Comparison of ENCODE assay signal across 14 cellular contexts in the genomic region with DNA sequence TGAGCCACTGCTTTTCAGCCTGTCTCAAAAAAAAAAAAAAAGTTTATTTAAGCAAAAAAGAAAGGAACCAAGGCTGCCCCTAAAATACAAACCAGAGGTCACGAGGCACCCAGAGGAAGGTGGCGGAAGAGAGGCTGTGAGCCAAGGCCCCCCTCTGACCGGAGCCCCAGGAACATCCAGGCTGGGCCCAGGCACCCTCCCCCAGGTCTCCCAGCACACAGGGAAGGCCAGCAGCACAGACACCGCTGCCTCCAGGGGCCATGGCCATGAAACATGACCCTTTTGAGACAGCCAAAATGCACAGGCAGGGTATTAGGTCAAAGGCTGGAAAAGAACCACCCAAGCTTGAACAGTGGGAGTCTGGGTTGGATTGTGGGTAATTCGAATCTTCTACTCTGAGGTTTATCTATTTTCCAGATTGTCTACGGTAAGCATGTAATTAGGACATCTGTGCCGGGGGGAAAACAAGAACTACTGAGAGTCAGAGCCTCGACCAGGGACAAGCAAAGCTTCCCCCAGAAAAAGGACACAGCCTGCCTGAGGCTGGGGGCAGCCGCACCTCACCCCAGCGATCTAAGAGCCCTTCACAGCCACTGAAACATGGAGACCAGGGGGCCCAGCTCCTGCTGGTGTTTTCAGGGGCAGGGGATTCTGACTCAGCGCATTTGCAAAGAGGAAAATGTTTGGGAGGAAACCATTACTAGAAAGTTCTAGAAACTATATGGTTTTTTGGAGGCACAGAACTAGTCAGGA. TPM values are rescaled to one million over a fixed set of nuclear protein-coding genes. Genes with fewer than 3 reads are reported as not detected.
DNase-seq lines count a peak whose midpoint lies in the region; ATAC-seq and TF ChIP-seq lines count a peak whose summit lies in the region.
"Had no signal": no experiment of that assay in that cellular context is flagged by ENCODE, and none has a peak within 500 bp of the region (broad histone marks: within the 10 kb centered on the region; RNA-seq: fewer than 3 reads in every experiment).

No MANE protein-coding gene starts in this region.

- H3K36me3 ChIP-seq in right atrium auricular region (no peaks in the 10 kb centered on the region), endodermal cell (ENCODE audit: control insufficient read depth, insufficient read depth, low read length) (no peaks in the 10 kb centered on the region)
- H3K36me3 ChIP-seq: neutrophil, Peyer's patch, vagina had no signal

- WGBS in endodermal cell (ENCODE audit: insufficient coverage in 1 of 2, insufficient read length in 1 of 2), 2 experiments, result 85 to 86% methylated on average over 6 to 11 of the region's 11 CpGs

- no peaks in the 10 kb centered on the region for H3K27me3 Mint-ChIP-seq in endodermal cell (ENCODE audit: insufficient read depth)
- H3K27me3 Mint-ChIP-seq in naive thymus-derived CD8-positive, alpha-beta T cell, result no peaks in the 10 kb centered on the region

- POLR2A ChIA-PET in naive thymus-derived CD8-positive, alpha-beta T cell (lab: Charles Lee), result interaction anchor here (1.2 to 1.4 kb wide), 3 partner anchors 8 to 10 kb away, joined by 3 read pairs; a partner anchor contains a TSS

- DNase-seq in left ventricle myocardium superior (no peak), right atrium auricular region (ENCODE audit: low spot score) (no peak), endodermal cell (no peak), DMS79 treated with DMSO at 0.1 percent for 48 hours (lab: John Stamatoyannopoulos, UW) (no peak)
- DNase-seq in naive thymus-derived CD8-positive, alpha-beta T cell, result no peak
- no peak for DNase-seq in activated CD8-positive, alpha-beta memory T cell treated with anti-CD3 and anti-CD28 coated beads for 24 hours
- DNase-seq: activated naive CD4-positive, alpha-beta T cell treated with anti-CD3 and anti-CD28 coated beads, Interleukin-2, amount 50 U/mL, for 16 hours; NCI-H345; Peyer's patch had no signal

- peak overlapping the region in 1 of 2 donors; percentile 17 for H3K27ac ChIP-seq in right atrium auricular region
- peak overlapping the region; percentile 38 for H3K27ac ChIP-seq in endodermal cell (ENCODE audit: low read depth, low read length)
- H3K27ac ChIP-seq: neutrophil, vagina had no signal

- H3K27ac Mint-ChIP-seq in endodermal cell, result no peak overlapping the region
- peak overlapping the region in 8 of 10 donors; percentile 17 to 67 (median 41) for H3K27ac Mint-ChIP-seq in naive thymus-derived CD8-positive, alpha-beta T cell

- intact Hi-C loops in left ventricle myocardium superior (cut with micrococcal nuclease), result no loop called here

- no peaks in the 10 kb centered on the region for H3K27me3 ChIP-seq in right atrium auricular region
- no peaks in the 10 kb centered on the region for H3K27me3 ChIP-seq in endodermal cell (ENCODE audit: control insufficient read depth, insufficient read depth, low read length, poor library complexity, severe bottlenecking)
- H3K27me3 ChIP-seq: Peyer's patch, vagina had no signal

- H3K4me3 Mint-ChIP-seq in endodermal cell, result no peak overlapping the region
- H3K4me3 Mint-ChIP-seq in naive thymus-derived CD8-positive, alpha-beta T cell, result peak overlapping the region in 3 of 10 donors; percentile 7 to 45 (median 22)

- ATAC-seq in left ventricle myocardium superior, result peak; percentile 30
- ATAC-seq in naive thymus-derived CD8-positive, alpha-beta T cell, result no peak
- no peak for ATAC-seq in HG03280 (IDR thresholded peaks at IDR 0.05; ENCODE audit: unreplicated experiment)
- no peak for ATAC-seq in GM21576 (IDR thresholded peaks at IDR 0.05; ENCODE audit: unreplicated experiment)
- ATAC-seq: GM12878 had no signal

- peaks cover 10% of the 10 kb centered on the region for H3K4me1 Mint-ChIP-seq in endodermal cell
- peaks cover 8 to 34% (median 12%) of the 10 kb centered on the region in 4 donors for H3K4me1 Mint-ChIP-seq in naive thymus-derived CD8-positive, alpha-beta T cell

- H3K4me3 ChIP-seq in right atrium auricular region, result no peak overlapping the region
- H3K4me3 ChIP-seq in endodermal cell (ENCODE audit: low read length), result no peak overlapping the region
- H3K4me3 ChIP-seq: GM12878, Peyer's patch, vagina had no signal

- H3K9me3 ChIP-seq in right atrium auricular region (no peaks in the 10 kb centered on the region), endodermal cell (ENCODE audit: control insufficient read depth, low read length) (no peaks in the 10 kb centered on the region)
- H3K9me3 ChIP-seq: neutrophil, Peyer's patch, vagina had no signal

- no peak overlapping the region for H3K9ac ChIP-seq in endodermal cell (ENCODE audit: extremely low read depth, low read length, poor library complexity, severe bottlenecking)

- TF ChIP-seq CTCF in right atrium auricular region (IDR thresholded peaks at IDR 0.05) (no peak), endodermal cell (conservative IDR thresholded peaks at IDR 0.05) (no peak)

- H3K4me1 ChIP-seq in right atrium auricular region (peaks cover 0 to 13% of the 10 kb centered on the region in 2 donors), endodermal cell (ENCODE audit: control insufficient read depth, insufficient read depth, low read length) (no peaks in the 10 kb centered on the region)

- H3K9me3 Mint-ChIP-seq in endodermal cell, result no peaks in the 10 kb centered on the region
- no peaks in the 10 kb centered on the region for H3K9me3 Mint-ChIP-seq in naive thymus-derived CD8-positive, alpha-beta T cell

- no peaks in the 10 kb centered on the region for H3K36me3 Mint-ChIP-seq in endodermal cell (ENCODE audit: low read depth)
- no peaks in the 10 kb centered on the region for H3K36me3 Mint-ChIP-seq in naive thymus-derived CD8-positive, alpha-beta T cell

RNA-seq across cellular contexts. Expression of a gene that starts 8.4 kb away (rescaled TPM):
- total RNA-seq in left ventricle myocardium superior (0.84 TPM), right atrium auricular region (1 to 10 TPM; 1.0 to 1.1 TPM), endodermal cell (1 to 10 TPM; 2.6 to 3.0 TPM)
- polyA plus RNA-seq in endodermal cell (2013, experiment 1 of 2), result 2.3 TPM
- 1.6 TPM for polyA plus RNA-seq in endodermal cell (2013, experiment 2 of 2)
- total RNA-seq in naive thymus-derived CD8-positive, alpha-beta T cell, result 1 to 10 TPM in 1 of 2 experiments, under 1 TPM in 1; 0.88 to 1.1 TPM
- 1 to 10 TPM in 2 of 3 donors, under 1 TPM in 1; 0.68 to 2.7 (median 2.3) TPM for polyA plus RNA-seq in naive thymus-derived CD8-positive, alpha-beta T cell

RNA-seq across cellular contexts. Expression of a gene that starts 35.5 kb away (rescaled TPM):
- 101 TPM for total RNA-seq in left ventricle myocardium superior
- total RNA-seq in right atrium auricular region, result 100 to 1,000 TPM; 109 to 119 TPM
- 10 to 100 TPM; 45.9 to 53.2 TPM for total RNA-seq in endodermal cell
- 66.1 TPM for polyA plus RNA-seq in endodermal cell (2013, experiment 1 of 2)
- polyA plus RNA-seq in endodermal cell (2013, experiment 2 of 2), result 59.3 TPM
- 10 to 100 TPM; 10.2 to 10.8 TPM for total RNA-seq in naive thymus-derived CD8-positive, alpha-beta T cell
- polyA plus RNA-seq in naive thymus-derived CD8-positive, alpha-beta T cell, result 1 to 10 TPM in 2 of 3 donors, under 1 TPM in 1; 0.71 to 2.5 (median 1.7) TPM

RNA-seq across cellular contexts. Expression of a gene that starts 42.0 kb away (rescaled TPM):
- total RNA-seq in left ventricle myocardium superior (18.5 TPM), right atrium auricular region (10 to 100 TPM; 11.2 to 13.0 TPM), endodermal cell (10 to 100 TPM; 18.0 to 21.4 TPM)
- 10.9 TPM for polyA plus RNA-seq in endodermal cell (2013, experiment 1 of 2)
- polyA plus RNA-seq in endodermal cell (2013, experiment 2 of 2), result 13.2 TPM
- 10 to 100 TPM; 13.7 TPM for total RNA-seq in naive thymus-derived CD8-positive, alpha-beta T cell
- polyA plus RNA-seq in naive thymus-derived CD8-positive, alpha-beta T cell, result 10 to 100 TPM in 1 of 3 donors, 1 to 10 TPM in 2; 6.5 to 10.1 (median 6.6) TPM

RNA-seq across cellular contexts. Expression of a gene that starts 55.1 kb away (rescaled TPM):
- total RNA-seq in left ventricle myocardium superior (55.6 TPM), right atrium auricular region (10 to 100 TPM; 45.3 to 70.6 TPM), endodermal cell (100 to 1,000 TPM in 1 of 2 donors, 10 to 100 TPM in 1; 86.1 to 124 TPM)
- polyA plus RNA-seq in endodermal cell (2013, experiment 1 of 2), result 62.2 TPM
- polyA plus RNA-seq in endodermal cell (2013, experiment 2 of 2), result 61.6 TPM
- 100 to 1,000 TPM; 114 to 116 TPM for total RNA-seq in naive thymus-derived CD8-positive, alpha-beta T cell
- polyA plus RNA-seq in naive thymus-derived CD8-positive, alpha-beta T cell, result 10 to 100 TPM in 1 of 3 donors, 1 to 10 TPM in 2; 5.9 to 10.2 (median 7.0) TPM
